Comparison of ENCODE assay signal across 10 cellular contexts in the genomic region with DNA sequence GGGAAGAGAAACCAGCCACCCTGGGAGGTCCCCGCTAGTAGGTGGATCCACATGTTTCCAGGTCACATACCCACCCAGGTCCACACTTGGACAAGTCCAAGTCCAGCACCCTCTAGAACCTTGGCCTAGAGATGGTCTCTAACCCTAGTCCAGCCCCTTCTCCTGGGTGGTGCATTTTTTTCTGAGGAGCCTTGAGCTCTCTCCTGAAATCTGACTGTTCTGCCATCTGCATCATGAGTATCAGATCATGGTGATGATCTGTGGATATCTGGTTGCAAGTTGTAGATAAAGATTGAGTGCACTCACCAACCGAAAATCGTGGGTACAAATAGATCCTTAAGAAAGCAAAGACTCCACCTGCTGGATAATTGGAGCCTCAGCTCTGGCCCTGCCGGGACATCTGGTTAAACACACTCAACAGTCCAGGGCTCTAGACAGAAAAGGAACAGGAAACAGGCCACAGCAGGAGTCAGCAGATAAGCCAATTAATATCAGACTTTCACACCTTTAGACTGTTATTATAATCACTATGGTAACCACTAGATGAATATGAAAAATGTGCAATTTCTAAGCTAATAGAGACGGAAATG. TPM values are rescaled to one million over a fixed set of nuclear protein-coding genes. Genes with fewer than 3 reads are reported as not detected.
A peak's percentile ranks its signal among the peaks of the same experiment; 100 is the strongest.
DNase-seq lines count a peak whose midpoint lies in the region; ATAC-seq, FAIRE-seq and TF ChIP-seq lines count a peak whose summit lies in the region.
"Had no signal": no experiment of that assay in that cellular context is flagged by ENCODE, and none has a peak within 500 bp of the region (broad histone marks: within the 10 kb centered on the region; RNA-seq: fewer than 3 reads in every experiment).

No MANE protein-coding gene starts in this region.

- ATAC-seq in Panc1 (no peak), HG03378 (IDR thresholded peaks at IDR 0.05; ENCODE audit: unreplicated experiment) (no peak), HG03460 (IDR thresholded peaks at IDR 0.05; ENCODE audit: unreplicated experiment) (no peak), GM19328 (IDR thresholded peaks at IDR 0.05; ENCODE audit: unreplicated experiment) (no peak)
- ATAC-seq: naive thymus-derived CD4-positive, alpha-beta T cell had no signal

- H3K4me1 ChIP-seq in Panc1 (ENCODE audit: control insufficient read depth, insufficient read depth, low read length), result no peaks in the 10 kb centered on the region

- TF ChIP-seq CTCF in Panc1 (IDR thresholded peaks at IDR 0.05), result peak; percentile 37
- peak; percentile 31 for TF ChIP-seq CTCF in foreskin fibroblast (IDR thresholded peaks at IDR 0.05; ENCODE audit: low read depth, low read length)

- DNase-seq in COLO668 (lab: John Stamatoyannopoulos, UW; ENCODE audit: unreplicated experiment) (peak; percentile 44), LHCN-M2 (ENCODE audit: low read depth) (peak; percentile 10), Panc1 (ENCODE audit: low read depth, low spot score) (no peak), foreskin fibroblast (peak; percentile 6 to 25), frontal cortex (ENCODE audit: low spot score in 2 of 2) (no peak)
- DNase-seq: activated CD8-positive, alpha-beta memory T cell treated with anti-CD3 and anti-CD28 coated beads, Interleukin-2, amount 50 U/mL, for 4 hours; naive thymus-derived CD4-positive, alpha-beta T cell had no signal

- H3K27ac ChIP-seq in Panc1 (ENCODE audit: low read length), result no peak overlapping the region

- H3K4me3 ChIP-seq in Panc1 (ENCODE audit: low read depth in 2 of 2, low read length in 2 of 2) (no peak overlapping the region), foreskin fibroblast (ENCODE audit: low read depth in 1 of 2, low read length in 2 of 2) (no peak overlapping the region)

- intact Hi-C loops in Panc1 (cut with micrococcal nuclease; ENCODE audit: unreplicated experiment), result no loop called here

- H3K27me3 ChIP-seq in Panc1 (ENCODE audit: control insufficient read depth, insufficient read depth, low read length), result no peaks in the 10 kb centered on the region

- no TSS peak for BruUV-seq in Panc1 (replicated peaks; lab: Mats Ljungman, UMichigan)

- FAIRE-seq in frontal cortex (lab: Jason Lieb, UNC), result no peak

- POLR2A ChIA-PET in Panc1 (lab: Charles Lee), result no interaction called here

- no peaks in the 10 kb centered on the region for H3K9me3 ChIP-seq in Panc1 (ENCODE audit: control insufficient read depth, insufficient read depth, low read depth, low read length)

- H3K36me3 ChIP-seq in Panc1 (ENCODE audit: control insufficient read depth, insufficient read depth, low read length), result no peaks in the 10 kb centered on the region

- CTCF ChIA-PET in Panc1 (lab: Charles Lee), result no interaction called here

- in situ Hi-C loops in Panc1 (cut with HindIII; ENCODE audit: low pct_unique_long_range_greater_than_20kb, low sequenced_read_pairs), result no loop called here

RNA-seq across cellular contexts. Expression of gene GPR12, which starts 41.1 kb away (rescaled TPM):
- total RNA-seq in LHCN-M2 (2014; rRNA removed) (not detected in 2 replicates), Panc1 (2021; ENCODE audit: unreplicated experiment) (not detected), frontal cortex (39.5 TPM)
- polyA plus RNA-seq in LHCN-M2 (2012), result not detected
- not detected for polyA plus RNA-seq in Panc1 (2012; ENCODE audit: insufficient read length)
- total RNA-seq: naive thymus-derived CD4-positive, alpha-beta T cell had no signal
- polyA plus RNA-seq: naive thymus-derived CD4-positive, alpha-beta T cell had no signal

Comparison
In these comparisons a context has a peak if more than half of its experiments do, and no peak if none do; other contexts are left out.
1. DNase-seq: peak in COLO668 (single experiment), LHCN-M2 (single experiment) and foreskin fibroblast (2 of 2); none in Panc1 (single experiment) and frontal cortex (0 of 2).
2. RNA of gene GPR12, which starts 41.1 kb away (total RNA-seq): 39.5 TPM in frontal cortex (single experiment); not detected in LHCN-M2 and not detected in Panc1 (single experiment); every median in the first group is over 10 times any median in the second.